Comparison of ENCODE assay signal across 12 cellular contexts in genomic region chr11:27721505-27722116, GRCh38. TPM values are rescaled to one million over a fixed set of nuclear protein-coding genes. Genes with fewer than 3 reads are reported as not detected.
DNase-seq lines count a peak whose midpoint lies in the region; ATAC-seq and TF ChIP-seq lines count a peak whose summit lies in the region.
"Had no signal": no experiment of that assay in that cellular context is flagged by ENCODE, and none has a peak within 500 bp of the region (broad histone marks: within the 10 kb centered on the region; RNA-seq: fewer than 3 reads in every experiment).

No MANE protein-coding gene starts in this region.

- no peak for ATAC-seq in activated CD8-positive, alpha-beta memory T cell treated with anti-CD3 and anti-CD28 coated beads, Interleukin-2, amount 10 ng/mL, durations not matched to agents 7 days and 5 days
- no peak for ATAC-seq in HG03521 (IDR thresholded peaks at IDR 0.05; ENCODE audit: unreplicated experiment)
- ATAC-seq: naive thymus-derived CD4-positive, alpha-beta T cell had no signal

- peaks cover 64% of the 10 kb centered on the region for H3K27me3 Mint-ChIP-seq in activated CD8-positive, alpha-beta memory T cell treated with anti-CD3 and anti-CD28 coated beads, Interleukin-2, amount 10 ng/mL, durations not matched to agents 7 days and 5 days
- H3K27me3 Mint-ChIP-seq in type B pancreatic cell, result peaks cover 94% of the 10 kb centered on the region

- H3K27ac Mint-ChIP-seq in activated CD8-positive, alpha-beta memory T cell treated with anti-CD3 and anti-CD28 coated beads, Interleukin-2, amount 10 ng/mL, durations not matched to agents 7 days and 5 days, result peak overlapping the region; percentile 0
- H3K27ac Mint-ChIP-seq in type B pancreatic cell, result no peak overlapping the region

- DNase-seq in activated CD8-positive, alpha-beta memory T cell treated with anti-CD3 and anti-CD28 coated beads, Interleukin-2, amount 10 ng/mL, durations not matched to agents 7 days and 5 days, result no peak
- DNase-seq in activated CD8-positive, alpha-beta memory T cell treated with anti-CD3 and anti-CD28 coated beads, Interleukin-2, amount 50 U/mL, for 4 hours, result no peak
- no peak for DNase-seq in astrocyte of the cerebellum (ENCODE audit: low read depth)
- DNase-seq in type B pancreatic cell (ENCODE audit: extremely low spot score, unreplicated experiment), result no peak
- DNase-seq in NCI-H2107 (lab: John Stamatoyannopoulos, UW), result no peak
- DNase-seq in A172 (ENCODE audit: low spot score), result no peak
- DNase-seq: activated CD4-positive, alpha-beta T cell treated with anti-CD3 and anti-CD28 coated beads, Interleukin-2, amount 50 U/mL, for 1 hour; NCI-H1436 had no signal

- peaks cover 5% of the 10 kb centered on the region for H3K36me3 Mint-ChIP-seq in activated CD8-positive, alpha-beta memory T cell treated with anti-CD3 and anti-CD28 coated beads, Interleukin-2, amount 10 ng/mL, durations not matched to agents 7 days and 5 days
- no peaks in the 10 kb centered on the region for H3K36me3 Mint-ChIP-seq in type B pancreatic cell

- no peaks in the 10 kb centered on the region for H3K9me3 ChIP-seq in iPS-18c (ENCODE audit: control insufficient read depth, insufficient read depth, low read length)

- no peak overlapping the region for H3K4me3 Mint-ChIP-seq in activated CD8-positive, alpha-beta memory T cell treated with anti-CD3 and anti-CD28 coated beads, Interleukin-2, amount 10 ng/mL, durations not matched to agents 7 days and 5 days
- peak overlapping the region; percentile 90 for H3K4me3 Mint-ChIP-seq in type B pancreatic cell

- H3K9me3 Mint-ChIP-seq in activated CD8-positive, alpha-beta memory T cell treated with anti-CD3 and anti-CD28 coated beads, Interleukin-2, amount 10 ng/mL, durations not matched to agents 7 days and 5 days (ENCODE audit: low read depth), result no peaks in the 10 kb centered on the region
- H3K9me3 Mint-ChIP-seq in type B pancreatic cell, result no peaks in the 10 kb centered on the region

- in situ Hi-C loops in astrocyte of the cerebellum (cut with HindIII; ENCODE audit: low sequenced_read_pairs), result loop anchor here (10.0 kb wide), 1 partner anchor 203 kb away; no protein-coding TSS in a partner anchor

- TF ChIP-seq CTCF in astrocyte of the cerebellum (IDR thresholded peaks at IDR 0.05; ENCODE audit: low read depth, low read length, missing control alignments) (no peak), type B pancreatic cell (conservative IDR thresholded peaks at IDR 0.05) (no peak)

- CTCF ChIA-PET in activated CD8-positive, alpha-beta memory T cell treated with anti-CD3 and anti-CD28 coated beads, Interleukin-2, amount 10 ng/mL, durations not matched to agents 7 days and 5 days (lab: Charles Lee), result no interaction called here

- peak overlapping the region; percentile 67 for H3K4me3 ChIP-seq in astrocyte of the cerebellum (ENCODE audit: low read depth, low read length)
- peak overlapping the region; percentile 71 for H3K4me3 ChIP-seq in iPS-18c (ENCODE audit: insufficient read depth, low read depth, low read length)
- H3K4me3 ChIP-seq: PC-9 had no signal

- peaks cover 6% of the 10 kb centered on the region for H3K4me1 Mint-ChIP-seq in activated CD8-positive, alpha-beta memory T cell treated with anti-CD3 and anti-CD28 coated beads, Interleukin-2, amount 10 ng/mL, durations not matched to agents 7 days and 5 days
- peaks cover 20% of the 10 kb centered on the region for H3K4me1 Mint-ChIP-seq in type B pancreatic cell (ENCODE audit: unreplicated experiment)

RNA-seq across cellular contexts. Expression of gene BDNF, which starts 21.4 kb away (rescaled TPM):
- total RNA-seq in activated CD8-positive, alpha-beta memory T cell treated with anti-CD3 and anti-CD28 coated beads, Interleukin-2, amount 10 ng/mL, durations not matched to agents 7 days and 5 days, result not detected
- 3.6 and 5.5 TPM in 2 replicates for total RNA-seq in type B pancreatic cell (ENCODE audit: low replicate concordance)
- total RNA-seq in A172 (2014; rRNA removed; shearing (Covaris generic)), result 12.7 and 17.5 TPM in 2 replicates
- total RNA-seq: naive thymus-derived CD4-positive, alpha-beta T cell had no signal
